Comparison of ENCODE assay signal across 1 cellular context in the genomic region with DNA sequence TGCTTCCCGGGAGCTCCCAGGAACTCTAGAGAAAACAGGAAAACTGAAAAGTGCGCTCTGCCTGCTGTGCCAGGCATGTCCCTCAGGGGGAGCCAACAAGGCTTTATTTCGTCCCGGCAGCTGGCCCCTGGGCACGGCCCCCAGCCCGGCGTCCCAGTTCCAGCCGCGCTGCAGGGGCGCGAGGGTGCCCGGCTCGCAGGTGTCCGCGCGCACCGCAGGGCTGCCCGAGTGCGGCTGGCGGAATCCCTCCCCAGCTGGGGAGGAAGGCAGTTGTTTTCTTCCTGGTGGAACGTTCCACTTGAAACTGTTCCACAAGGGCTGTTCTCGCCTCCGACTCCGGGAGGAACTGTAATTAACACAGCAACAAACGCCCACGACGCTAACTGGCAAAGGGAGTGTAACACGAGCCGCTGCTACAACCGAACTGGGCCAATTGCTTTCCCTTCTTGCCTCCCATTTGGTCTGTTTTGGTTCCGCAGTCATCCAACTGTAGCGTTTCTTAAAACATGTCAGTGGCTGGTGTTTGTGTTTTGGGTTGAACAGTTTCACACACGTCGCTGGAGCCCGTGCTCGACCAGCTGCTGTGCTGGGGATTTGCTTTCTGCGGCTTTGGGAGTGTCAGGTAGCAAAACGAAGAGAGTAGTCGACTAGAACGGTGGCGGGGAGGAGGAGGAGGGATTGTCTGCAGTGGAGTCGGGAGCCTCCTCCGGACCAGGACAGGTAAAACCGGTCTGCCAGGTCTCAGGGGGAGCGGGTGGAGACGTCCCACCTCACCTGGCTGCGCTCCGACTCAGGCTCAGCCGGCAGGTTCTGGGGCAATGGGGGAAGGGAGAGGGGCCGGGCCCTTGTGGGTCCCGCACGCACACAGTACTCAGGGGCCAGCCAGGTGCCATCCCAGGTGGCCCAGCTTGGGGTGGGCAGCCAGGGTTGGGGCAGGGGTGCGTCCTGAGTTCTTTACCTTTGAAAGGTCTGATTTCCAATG.
TF ChIP-seq lines count a peak whose summit lies in the region.

No MANE protein-coding gene starts in this region.

TF ChIP-seq in K562, 482 proteins besides CTCF, POLR2A, EP300 and RAD21 (continued from another document and continues in another):
- TF ChIP-seq RREB1 (CRISPR knock-in tag; IDR thresholded peaks at IDR 0.05) = 0 out of 2 replicates have a peak, but pooled peaks have one; percentile 32
- TF ChIP-seq ZSCAN32 (CRISPR knock-in tag; IDR thresholded peaks at IDR 0.05) = 0 out of 2 replicates have a peak, but pooled peaks have one; percentile 29
- TF ChIP-seq NFATC3 (IDR thresholded peaks at IDR 0.05) = no peak
- no peak for TF ChIP-seq ZNF280B (CRISPR knock-in tag; IDR thresholded peaks at IDR 0.05)
- no peak for TF ChIP-seq GATAD2B (IDR thresholded peaks at IDR 0.05; ENCODE audit: borderline replicate concordance)
- TF ChIP-seq YY1 (IDR thresholded peaks at IDR 0.05; ENCODE audit: borderline replicate concordance in 1 of 3, control insufficient read depth in 1 of 3, extremely low read depth in 1 of 3, insufficient read depth in 3 of 3, insufficient read length in 1 of 3, insufficient replicate concordance in 2 of 3, low read depth in 1 of 3, low read length in 2 of 3) = no peak
- TF ChIP-seq OTX1 (CRISPR knock-in tag; IDR thresholded peaks at IDR 0.05) = no peak
- TF ChIP-seq THRB (CRISPR knock-in tag; conservative IDR thresholded peaks at IDR 0.05) = no peak
- TF ChIP-seq, protein P1, sequence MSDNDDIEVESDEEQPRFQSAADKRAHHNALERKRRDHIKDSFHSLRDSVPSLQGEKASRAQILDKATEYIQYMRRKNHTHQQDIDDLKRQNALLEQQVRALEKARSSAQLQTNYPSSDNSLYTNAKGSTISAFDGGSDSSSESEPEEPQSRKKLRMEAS (CRISPR knock-in tag; IDR thresholded peaks at IDR 0.05) = 0 out of 2 replicates have a peak, but pooled peaks have one; percentile 28
- no peak for TF ChIP-seq PKNOX1 (IDR thresholded peaks at IDR 0.05)
- no peak for TF ChIP-seq NCOA4 (IDR thresholded peaks at IDR 0.05; ENCODE audit: partially characterized antibody)
- TF ChIP-seq, protein P2, sequence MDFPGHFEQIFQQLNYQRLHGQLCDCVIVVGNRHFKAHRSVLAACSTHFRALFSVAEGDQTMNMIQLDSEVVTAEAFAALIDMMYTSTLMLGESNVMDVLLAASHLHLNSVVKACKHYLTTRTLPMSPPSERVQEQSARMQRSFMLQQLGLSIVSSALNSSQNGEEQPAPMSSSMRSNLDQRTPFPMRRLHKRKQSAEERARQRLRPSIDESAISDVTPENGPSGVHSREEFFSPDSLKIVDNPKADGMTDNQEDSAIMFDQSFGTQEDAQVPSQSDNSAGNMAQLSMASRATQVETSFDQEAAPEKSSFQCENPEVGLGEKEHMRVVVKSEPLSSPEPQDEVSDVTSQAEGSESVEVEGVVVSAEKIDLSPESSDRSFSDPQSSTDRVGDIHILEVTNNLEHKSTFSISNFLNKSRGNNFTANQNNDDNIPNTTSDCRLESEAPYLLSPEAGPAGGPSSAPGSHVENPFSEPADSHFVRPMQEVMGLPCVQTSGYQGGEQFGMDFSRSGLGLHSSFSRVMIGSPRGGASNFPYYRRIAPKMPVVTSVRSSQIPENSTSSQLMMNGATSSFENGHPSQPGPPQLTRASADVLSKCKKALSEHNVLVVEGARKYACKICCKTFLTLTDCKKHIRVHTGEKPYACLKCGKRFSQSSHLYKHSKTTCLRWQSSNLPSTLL (IDR thresholded peaks at IDR 0.05) = no peak
- TF ChIP-seq ZNF75A (CRISPR knock-in tag; IDR thresholded peaks at IDR 0.05) = 0 out of 2 replicates have a peak, but pooled peaks have one; percentile 15
- no peak for TF ChIP-seq ZBED1 (IDR thresholded peaks at IDR 0.05)
- no peak for TF ChIP-seq TRIM25 (IDR thresholded peaks at IDR 0.05; ENCODE audit: borderline replicate concordance)
- TF ChIP-seq SMAD2 (IDR thresholded peaks at IDR 0.05; ENCODE audit: low read depth, low read length) = no peak
- no peak for TF ChIP-seq XRCC4 (IDR thresholded peaks at IDR 0.05; ENCODE audit: extremely low read depth, insufficient read depth, insufficient read length)
- TF ChIP-seq MTA1 (IDR thresholded peaks at IDR 0.05; ENCODE audit: borderline replicate concordance) = no peak
- TF ChIP-seq SAFB2 (IDR thresholded peaks at IDR 0.05; ENCODE audit: borderline replicate concordance, low read depth, low read length, severe bottlenecking) = no peak
- TF ChIP-seq ZNF764 (CRISPR knock-in tag; IDR thresholded peaks at IDR 0.05; ENCODE audit: low read depth) = no peak
- no peak for TF ChIP-seq GATA2 (CRISPR knock-in tag; IDR thresholded peaks at IDR 0.05)
- TF ChIP-seq FOXP1 (CRISPR knock-in tag; IDR thresholded peaks at IDR 0.05) = peak; percentile 28; the same call in 1 of the 2 replicates
- TF ChIP-seq ZNF778 (CRISPR knock-in tag; IDR thresholded peaks at IDR 0.05) = no peak
- no peak for TF ChIP-seq ZNF3 (CRISPR knock-in tag; IDR thresholded peaks at IDR 0.05)
- 0 out of 2 replicates have a peak, but pooled peaks have one; percentile 21 for TF ChIP-seq GABPA (tag; conservative IDR thresholded peaks at IDR 0.05; ENCODE audit: low read depth)
- no peak for TF ChIP-seq ZNF134 (CRISPR knock-in tag; conservative IDR thresholded peaks at IDR 0.05)
- TF ChIP-seq ZNF140 (CRISPR knock-in tag; IDR thresholded peaks at IDR 0.05) = no peak
- TF ChIP-seq KHSRP (IDR thresholded peaks at IDR 0.05) = no peak
- TF ChIP-seq ZFPM2 (CRISPR knock-in tag; IDR thresholded peaks at IDR 0.05) = no peak
- no peak for TF ChIP-seq KDM1A (IDR thresholded peaks at IDR 0.05)
- no peak for TF ChIP-seq CBX2 (IDR thresholded peaks at IDR 0.05; ENCODE audit: insufficient read depth, low read length, poor library complexity, severe bottlenecking)
- TF ChIP-seq MAZ (CRISPR knock-in tag; conservative IDR thresholded peaks at IDR 0.05 in 1 of 2, IDR thresholded peaks at IDR 0.05 in 1 of 2) = peak in 1 of 2 experiments; percentile 71; a peak in 2 of 4 replicates
- no peak for TF ChIP-seq CBX1 (IDR thresholded peaks at IDR 0.05; ENCODE audit: low read depth)
- peak; percentile 84; the same call in 1 of the 2 replicates for TF ChIP-seq NR4A1 (CRISPR knock-in tag; IDR thresholded peaks at IDR 0.05)
- TF ChIP-seq NR4A1 (tag; IDR thresholded peaks at IDR 0.05) = no peak
- TF ChIP-seq NR2F6 (CRISPR knock-in tag; IDR thresholded peaks at IDR 0.05) = 0 out of 2 replicates have a peak, but pooled peaks have one; percentile 28
- no peak for TF ChIP-seq MITF (IDR thresholded peaks at IDR 0.05)
- peak; percentile 59 for TF ChIP-seq TFAP4 (CRISPR knock-in tag; IDR thresholded peaks at IDR 0.05; ENCODE audit: borderline replicate concordance)
- TF ChIP-seq PTRF (tag; IDR thresholded peaks at IDR 0.05) = no peak
